In the genomic region with DNA sequence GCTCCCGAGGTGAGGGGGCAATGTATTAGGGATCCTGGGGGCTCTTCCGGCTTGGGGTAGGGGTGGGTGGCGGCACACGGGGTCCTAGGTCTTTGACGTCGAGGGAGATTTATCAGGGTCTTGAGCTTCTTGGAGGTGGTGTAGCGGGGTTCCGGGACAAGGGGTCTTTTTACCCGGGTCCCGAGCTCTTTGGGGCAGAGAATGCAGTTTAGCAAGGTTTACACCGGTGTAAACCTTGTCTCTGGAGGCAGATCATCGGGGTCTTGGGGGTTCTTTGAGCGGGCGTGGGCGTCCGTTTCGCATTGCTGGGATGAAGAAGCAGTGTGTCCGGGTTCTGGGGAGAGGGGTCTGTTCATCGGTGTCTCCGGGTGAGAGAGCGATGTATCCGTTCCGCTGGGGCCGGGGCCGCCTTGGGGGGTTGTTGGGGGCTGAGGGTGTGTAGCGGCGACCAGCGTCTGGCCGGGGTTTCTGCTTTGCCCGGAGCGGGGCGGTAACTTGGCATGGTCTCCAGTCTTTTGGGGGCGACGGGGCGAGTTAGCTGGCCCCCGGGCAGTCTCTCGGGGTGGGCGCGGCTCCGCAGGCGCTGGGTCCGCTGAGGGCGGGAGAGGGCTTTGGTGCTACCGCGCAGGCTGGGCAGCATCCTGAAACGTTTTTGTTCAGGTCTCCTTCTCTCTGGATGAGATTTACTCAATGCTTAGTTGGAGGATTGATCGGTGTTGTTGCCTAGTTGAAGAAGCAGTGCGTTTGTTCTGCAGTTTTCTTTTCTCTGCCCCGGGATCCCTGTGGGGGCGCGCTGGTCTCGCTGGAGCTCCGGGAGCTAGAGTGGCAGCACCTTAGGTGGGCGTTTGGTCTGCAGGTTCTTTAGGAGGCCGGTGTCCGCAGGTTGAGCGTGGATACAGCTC, we compare ENCODE assay signal across 8 cellular contexts. TPM values are rescaled to one million over a fixed set of nuclear protein-coding genes. Genes with fewer than 3 reads are reported as not detected.
A peak's percentile ranks its signal among the peaks of the same experiment; 100 is the strongest.
DNase-seq lines count a peak whose midpoint lies in the region; ATAC-seq lines count a peak whose summit lies in the region.

No MANE protein-coding gene starts in this region.

- no peak overlapping the region for H3K27ac ChIP-seq in right cardiac atrium (ENCODE audit: low read length)

- H3K27me3 ChIP-seq in HAP-1 (ENCODE audit: low read depth) (no peaks in the 10 kb centered on the region), right cardiac atrium (ENCODE audit: control insufficient read depth, insufficient read depth) (no peaks in the 10 kb centered on the region)

- DNase-seq in Ammon's horn (ENCODE audit: low spot score) (peak; percentile 75), HAP-1 (ENCODE audit: low spot score in 2 of 2) (peak; percentile 63 to 79), SK-N-DZ (ENCODE audit: low spot score) (peak; percentile 53), anterior cingulate cortex (lab: John Stamatoyannopoulos, UW) (peak in 47 of 58 donors; percentile 7 to 72 (median 49)), right cardiac atrium (peak; percentile 31 to 76 (median 67)), pons (ENCODE audit: low spot score) (peak; percentile 75), epidermal melanocyte (ENCODE audit: insufficient read length, low spot score) (no peak)

- intact Hi-C loops in right cardiac atrium (cut with DNase I): loop anchor here in 2 of 4 donors (5.0 to 10.0 kb wide), 2 partner anchors 76 to 79 kb away; no protein-coding TSS in a partner anchor

- H3K4me1 ChIP-seq in HAP-1 (peaks cover 10% of the 10 kb centered on the region), right cardiac atrium (ENCODE audit: control insufficient read depth, insufficient read depth, low read length) (no peaks in the 10 kb centered on the region)

- under 1% methylated on average over 57 of the region's 57 CpGs for WGBS in right cardiac atrium

- peaks cover 2% of the 10 kb centered on the region; the same call in 1 of the 2 replicates for H3K36me3 ChIP-seq in HAP-1 (replicated peaks)

- in situ Hi-C loops in HAP-1 (cut with MboI; ENCODE audit: low sequenced_read_pairs): no loop called here

- ATAC-seq in right cardiac atrium (peak; percentile 7 to 39), HG02852 (IDR thresholded peaks at IDR 0.05; ENCODE audit: unreplicated experiment) (no peak)

- peak overlapping the region; percentile 88 for H3K4me3 ChIP-seq in HAP-1
- peak overlapping the region; percentile 80 for H3K4me3 ChIP-seq in right cardiac atrium (ENCODE audit: low read length)

- H3K9me3 ChIP-seq in HAP-1: no peaks in the 10 kb centered on the region
- no peaks in the 10 kb centered on the region for H3K9me3 ChIP-seq in right cardiac atrium (ENCODE audit: control insufficient read depth, low read length)

RNA-seq across cellular contexts. Expression of gene GLCE, which starts 0.8 kb away (rescaled TPM):
- 24.2 and 30.0 TPM in 2 replicates for polyA plus RNA-seq in SK-N-DZ (2014; cell fraction: cytosol; rRNA removed)
- polyA plus RNA-seq in SK-N-DZ (2014; cell fraction: nucleus; rRNA removed): 23.5 and 23.6 TPM in 2 replicates
- 10 to 100 TPM in 1 of 4 donors, 1 to 10 TPM in 3; 8.5 to 10.2 (median 9.0) TPM for total RNA-seq in right cardiac atrium
- 4.8 TPM for polyA plus RNA-seq in right cardiac atrium
